ENCODE assay signal across 8 cellular contexts in the genomic region with DNA sequence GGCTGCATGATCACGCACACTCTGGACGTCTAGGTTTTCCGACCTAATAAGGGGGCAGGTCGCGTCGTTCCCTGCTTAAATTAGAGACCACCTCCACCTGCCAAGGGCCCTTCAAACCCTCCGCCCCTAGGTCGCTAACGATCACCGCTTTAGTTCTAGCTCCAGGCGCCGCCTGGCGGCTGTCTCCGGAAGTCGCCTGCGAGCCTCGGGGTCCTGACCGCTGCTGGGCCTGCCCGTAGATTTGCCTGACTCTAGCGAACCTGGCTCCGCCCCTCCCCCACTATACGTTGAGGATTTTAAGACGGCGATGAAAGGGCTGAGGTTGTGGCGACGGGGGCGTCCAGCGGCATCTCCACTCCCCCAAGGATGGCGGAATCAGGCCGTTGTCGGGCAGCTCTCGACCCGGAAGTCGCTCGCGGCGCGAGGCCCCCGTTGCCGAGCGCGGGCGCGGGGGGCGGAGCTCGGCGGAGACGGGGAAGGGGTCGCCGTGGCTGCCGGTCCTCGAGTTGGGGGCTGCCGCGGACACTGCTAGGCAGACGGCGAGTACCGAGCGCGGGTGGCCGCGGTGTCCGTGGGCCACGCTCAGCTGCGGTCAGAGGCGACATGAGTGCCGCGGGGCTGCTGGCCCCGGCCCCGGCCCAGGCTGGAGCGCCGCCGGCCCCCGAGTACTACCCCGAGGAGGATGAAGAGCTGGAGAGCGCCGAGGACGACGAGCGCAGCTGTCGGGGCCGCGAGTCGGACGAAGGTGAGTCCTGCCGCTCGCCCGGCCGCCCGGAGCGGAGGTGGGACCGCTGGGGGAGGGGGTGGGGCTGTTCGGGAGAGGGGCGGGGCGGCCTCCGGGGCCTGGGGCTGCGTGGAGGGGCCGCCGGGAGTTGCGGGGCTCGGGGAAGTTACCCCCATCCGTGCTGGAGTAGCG. TPM values are rescaled to one million over a fixed set of nuclear protein-coding genes. Genes with fewer than 3 reads are reported as not detected.
DNase-seq lines count a peak whose midpoint lies in the region; ATAC-seq and TF ChIP-seq lines count a peak whose summit lies in the region.

A gene with protein sequence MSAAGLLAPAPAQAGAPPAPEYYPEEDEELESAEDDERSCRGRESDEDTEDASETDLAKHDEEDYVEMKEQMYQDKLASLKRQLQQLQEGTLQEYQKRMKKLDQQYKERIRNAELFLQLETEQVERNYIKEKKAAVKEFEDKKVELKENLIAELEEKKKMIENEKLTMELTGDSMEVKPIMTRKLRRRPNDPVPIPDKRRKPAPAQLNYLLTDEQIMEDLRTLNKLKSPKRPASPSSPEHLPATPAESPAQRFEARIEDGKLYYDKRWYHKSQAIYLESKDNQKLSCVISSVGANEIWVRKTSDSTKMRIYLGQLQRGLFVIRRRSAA (plus strand): TSS at position 467 of the 916 bp plus-strand sequence. CDS start 137 bp downstream, at position 604.

- TF ChIP-seq CTCF in A673 (conservative IDR thresholded peaks at IDR 0.05; ENCODE audit: low read depth, low read length) (peak; percentile 99), PC-3 (conservative IDR thresholded peaks at IDR 0.05; ENCODE audit: low read depth, low read length) (peak; percentile 98), epithelial cell of esophagus (IDR thresholded peaks at IDR 0.05; ENCODE audit: insufficient read depth, low read depth, low read length, missing control alignments) (peak; percentile 95)

- peak; percentile 25 for ATAC-seq in GM18867 (IDR thresholded peaks at IDR 0.05; ENCODE audit: unreplicated experiment)
- peak; percentile 10 for ATAC-seq in PC-3

- CTCF ChIA-PET in A673 (lab: Charles Lee) = interaction anchor here (0.5 to 3.4 kb wide), 8 partner anchors 18 to 1121 kb away, joined by 3 to 30 read pairs (median 4); no protein-coding TSS in a partner anchor
- CTCF ChIA-PET in PC-3 (lab: Charles Lee) = interaction anchor here (0.5 to 3.2 kb wide), 13 partner anchors 28 to 501 kb away, joined by 3 to 25 read pairs (median 6); no protein-coding TSS in a partner anchor

- H2AFZ ChIP-seq in PC-3 (ENCODE audit: low read length) = peak within 1 kb of the TSS; percentile 94

- H3K27ac Mint-ChIP-seq in IgD-negative memory B cell = peak within 1 kb of the TSS; percentile 99 to 100 (median 99)

- intact Hi-C loops in A673 (cut with micrococcal nuclease; ENCODE audit: unreplicated experiment) (loop anchor here (1.0 to 5.0 kb wide), 6 partner anchors 46 to 504 kb away; partner anchors contain the start of gene WSB2), PC-3 (cut with micrococcal nuclease) (loop anchor here (1.0 to 10.0 kb wide), 3 partner anchors 194 to 502 kb away; no protein-coding TSS in a partner anchor)

- H3K4me3 ChIP-seq in A673 (ENCODE audit: low read depth, low read length, poor library complexity, severe bottlenecking) (peak within 1 kb of the TSS; percentile 94), PC-3 (ENCODE audit: low read length) (peak within 1 kb of the TSS; percentile 84), epithelial cell of esophagus (ENCODE audit: low read length) (peak within 1 kb of the TSS; percentile 84)

- peaks cover 18 to 32% (median 27%) of the 10 kb centered on the region in 3 donors for H3K4me1 Mint-ChIP-seq in IgD-negative memory B cell

- peaks cover 4% of the 10 kb centered on the region for H3K36me3 Mint-ChIP-seq in IgD-negative memory B cell

- BruUV-seq in A673 (replicated peaks; lab: Mats Ljungman, UMichigan) = no TSS peak
- no TSS peak for BruUV-seq in PC-3 (replicated peaks; lab: Mats Ljungman, UMichigan)

- H3K4me1 ChIP-seq in A673 (ENCODE audit: insufficient read depth, low read length, poor library complexity, severe bottlenecking) = peaks cover 18% of the 10 kb centered on the region
- peaks cover 21% of the 10 kb centered on the region for H3K4me1 ChIP-seq in PC-3 (ENCODE audit: insufficient read depth, low read length)

- peaks cover 18% of the 10 kb centered on the region for H3K36me3 ChIP-seq in A673 (ENCODE audit: insufficient read depth, low read length, poor library complexity, severe bottlenecking)
- peaks cover 16% of the 10 kb centered on the region for H3K36me3 ChIP-seq in PC-3 (ENCODE audit: low read depth, low read length)

- H3F3A ChIP-seq in PC-3 (ENCODE audit: low read length, unreplicated experiment) = no peaks in the 10 kb centered on the region

- H3K9me2 ChIP-seq in PC-3 (replicated peaks; ENCODE audit: low read length) = no peaks in the 10 kb centered on the region

- peak within 1 kb of the TSS; percentile 99 for H3K27ac ChIP-seq in A673 (ENCODE audit: low read depth, low read length, poor library complexity, severe bottlenecking)
- peak within 1 kb of the TSS; percentile 80 for H3K27ac ChIP-seq in PC-3 (ENCODE audit: low read length)

- POLR2A ChIA-PET in A673 (lab: Charles Lee; ENCODE audit: low non-redundant PET) (interaction anchor here (0.6 kb wide), 2 partner anchors 110 to 1926 kb away, joined by 4 to 10 read pairs; partner anchors contain the start of gene SIRT4), PC-3 (lab: Charles Lee; ENCODE audit: unreplicated experiment) (interaction anchor here (0.6 kb wide), 1 partner anchor 237 kb away, joined by 3 read pairs; no protein-coding TSS in a partner anchor)

- H3K27me3 Mint-ChIP-seq in IgD-negative memory B cell = no peaks in the 10 kb centered on the region

- H3K9me3 ChIP-seq in A673 (ENCODE audit: low read depth, low read length, poor library complexity, severe bottlenecking) = no peaks in the 10 kb centered on the region
- no peaks in the 10 kb centered on the region for H3K9me3 ChIP-seq in PC-3 (ENCODE audit: low read length)

- H3K9ac ChIP-seq in PC-3 (ENCODE audit: low read length) = peak within 1 kb of the TSS; percentile 91

- peak within 1 kb of the TSS; percentile 94 to 98 (median 98) for H3K4me3 Mint-ChIP-seq in IgD-negative memory B cell

- H3K4me2 ChIP-seq in PC-3 (ENCODE audit: low read length) = peak within 1 kb of the TSS; percentile 89

- peaks cover 53% of the 10 kb centered on the region for H3K79me2 ChIP-seq in PC-3 (ENCODE audit: low read length)

- DNase-seq in A673 (ENCODE audit: low spot score) (peak; percentile 88), PC-3 (peak; percentile 94), activated T-cell treated with anti-CD3 and anti-CD28 coated beads for 48 hours (ENCODE audit: low read depth) (peak; percentile 90), epithelial cell of esophagus (ENCODE audit: low read depth) (peak; percentile 70), middle frontal gyrus (ENCODE audit: extremely low spot score, low spot score) (peak; percentile 88)
- DNase-seq in stimulated activated CD8-positive, alpha-beta memory T cell treated with anti-CD3 and anti-CD28 coated beads, Interleukin-2, amount 100 ng/mL, for 1 hour (ENCODE audit: low read depth in 2 of 2) = peak; percentile 88 to 92

- peaks cover 3% of the 10 kb centered on the region; the same call in 1 of the 2 replicates for H4K20me1 ChIP-seq in PC-3 (ENCODE audit: low read length)

- no peaks in the 10 kb centered on the region for H3K9me3 Mint-ChIP-seq in IgD-negative memory B cell

- H3K27me3 ChIP-seq in A673 (replicated peaks; ENCODE audit: insufficient read depth, low read depth, low read length, poor library complexity) (no peaks in the 10 kb centered on the region), PC-3 (ENCODE audit: low read length) (no peaks in the 10 kb centered on the region)

RNA-seq across cellular contexts. Expression of the gene that starts here (rescaled TPM):
- total RNA-seq in A673 (2021) = 47.8 and 50.0 TPM in 2 replicates
- 17.8 TPM for polyA plus RNA-seq in IgD-negative memory B cell
- 57.4 and 62.8 TPM in 2 replicates for total RNA-seq in PC-3 (2014; rRNA removed)

Comparison
In these comparisons a context has a peak if more than half of its experiments do, and no peak if none do; other contexts are left out.
1. Peak in every context shown above with its lines: DNase-seq, ATAC-seq, H3K4me3 ChIP-seq and H3K27ac ChIP-seq.